Comparison of ENCODE assay signal across 1 cellular context in the genomic region with DNA sequence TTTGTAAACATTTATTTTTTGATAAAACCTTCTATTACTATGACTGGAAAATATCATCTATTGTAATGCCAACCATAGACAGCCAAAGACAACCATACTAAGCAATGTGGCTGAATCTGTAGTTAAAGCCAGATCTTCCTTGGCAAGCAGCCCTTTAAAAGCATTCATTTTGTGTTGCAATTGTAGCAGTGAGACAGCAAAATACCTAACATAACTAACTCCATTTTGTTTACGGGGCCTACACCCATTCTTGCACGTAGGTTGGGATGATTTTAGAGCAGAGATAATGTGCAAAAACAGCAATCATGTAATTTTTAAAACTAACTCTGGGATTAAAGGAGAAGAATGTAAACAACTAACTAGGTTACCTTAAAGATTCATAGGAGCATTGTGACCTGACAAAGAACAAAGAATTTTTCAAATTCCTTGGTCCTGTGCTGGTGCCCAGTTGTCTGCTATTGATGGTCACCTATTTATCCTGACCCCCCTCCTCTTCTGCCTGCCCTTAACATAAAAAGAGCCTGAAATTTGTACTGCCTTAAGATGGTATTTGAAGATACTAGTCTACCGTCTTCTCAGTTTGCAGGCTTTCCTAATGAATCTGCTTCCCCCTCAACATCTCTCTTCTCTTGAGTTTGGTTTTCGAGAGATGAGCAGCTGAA.
TF ChIP-seq lines count a peak whose summit lies in the region.

No MANE protein-coding gene starts in this region.

TF ChIP-seq in GM23338, 12 proteins besides CTCF, POLR2A, EP300 and RAD21 (continued from another document):
- TF ChIP-seq, protein P1, sequence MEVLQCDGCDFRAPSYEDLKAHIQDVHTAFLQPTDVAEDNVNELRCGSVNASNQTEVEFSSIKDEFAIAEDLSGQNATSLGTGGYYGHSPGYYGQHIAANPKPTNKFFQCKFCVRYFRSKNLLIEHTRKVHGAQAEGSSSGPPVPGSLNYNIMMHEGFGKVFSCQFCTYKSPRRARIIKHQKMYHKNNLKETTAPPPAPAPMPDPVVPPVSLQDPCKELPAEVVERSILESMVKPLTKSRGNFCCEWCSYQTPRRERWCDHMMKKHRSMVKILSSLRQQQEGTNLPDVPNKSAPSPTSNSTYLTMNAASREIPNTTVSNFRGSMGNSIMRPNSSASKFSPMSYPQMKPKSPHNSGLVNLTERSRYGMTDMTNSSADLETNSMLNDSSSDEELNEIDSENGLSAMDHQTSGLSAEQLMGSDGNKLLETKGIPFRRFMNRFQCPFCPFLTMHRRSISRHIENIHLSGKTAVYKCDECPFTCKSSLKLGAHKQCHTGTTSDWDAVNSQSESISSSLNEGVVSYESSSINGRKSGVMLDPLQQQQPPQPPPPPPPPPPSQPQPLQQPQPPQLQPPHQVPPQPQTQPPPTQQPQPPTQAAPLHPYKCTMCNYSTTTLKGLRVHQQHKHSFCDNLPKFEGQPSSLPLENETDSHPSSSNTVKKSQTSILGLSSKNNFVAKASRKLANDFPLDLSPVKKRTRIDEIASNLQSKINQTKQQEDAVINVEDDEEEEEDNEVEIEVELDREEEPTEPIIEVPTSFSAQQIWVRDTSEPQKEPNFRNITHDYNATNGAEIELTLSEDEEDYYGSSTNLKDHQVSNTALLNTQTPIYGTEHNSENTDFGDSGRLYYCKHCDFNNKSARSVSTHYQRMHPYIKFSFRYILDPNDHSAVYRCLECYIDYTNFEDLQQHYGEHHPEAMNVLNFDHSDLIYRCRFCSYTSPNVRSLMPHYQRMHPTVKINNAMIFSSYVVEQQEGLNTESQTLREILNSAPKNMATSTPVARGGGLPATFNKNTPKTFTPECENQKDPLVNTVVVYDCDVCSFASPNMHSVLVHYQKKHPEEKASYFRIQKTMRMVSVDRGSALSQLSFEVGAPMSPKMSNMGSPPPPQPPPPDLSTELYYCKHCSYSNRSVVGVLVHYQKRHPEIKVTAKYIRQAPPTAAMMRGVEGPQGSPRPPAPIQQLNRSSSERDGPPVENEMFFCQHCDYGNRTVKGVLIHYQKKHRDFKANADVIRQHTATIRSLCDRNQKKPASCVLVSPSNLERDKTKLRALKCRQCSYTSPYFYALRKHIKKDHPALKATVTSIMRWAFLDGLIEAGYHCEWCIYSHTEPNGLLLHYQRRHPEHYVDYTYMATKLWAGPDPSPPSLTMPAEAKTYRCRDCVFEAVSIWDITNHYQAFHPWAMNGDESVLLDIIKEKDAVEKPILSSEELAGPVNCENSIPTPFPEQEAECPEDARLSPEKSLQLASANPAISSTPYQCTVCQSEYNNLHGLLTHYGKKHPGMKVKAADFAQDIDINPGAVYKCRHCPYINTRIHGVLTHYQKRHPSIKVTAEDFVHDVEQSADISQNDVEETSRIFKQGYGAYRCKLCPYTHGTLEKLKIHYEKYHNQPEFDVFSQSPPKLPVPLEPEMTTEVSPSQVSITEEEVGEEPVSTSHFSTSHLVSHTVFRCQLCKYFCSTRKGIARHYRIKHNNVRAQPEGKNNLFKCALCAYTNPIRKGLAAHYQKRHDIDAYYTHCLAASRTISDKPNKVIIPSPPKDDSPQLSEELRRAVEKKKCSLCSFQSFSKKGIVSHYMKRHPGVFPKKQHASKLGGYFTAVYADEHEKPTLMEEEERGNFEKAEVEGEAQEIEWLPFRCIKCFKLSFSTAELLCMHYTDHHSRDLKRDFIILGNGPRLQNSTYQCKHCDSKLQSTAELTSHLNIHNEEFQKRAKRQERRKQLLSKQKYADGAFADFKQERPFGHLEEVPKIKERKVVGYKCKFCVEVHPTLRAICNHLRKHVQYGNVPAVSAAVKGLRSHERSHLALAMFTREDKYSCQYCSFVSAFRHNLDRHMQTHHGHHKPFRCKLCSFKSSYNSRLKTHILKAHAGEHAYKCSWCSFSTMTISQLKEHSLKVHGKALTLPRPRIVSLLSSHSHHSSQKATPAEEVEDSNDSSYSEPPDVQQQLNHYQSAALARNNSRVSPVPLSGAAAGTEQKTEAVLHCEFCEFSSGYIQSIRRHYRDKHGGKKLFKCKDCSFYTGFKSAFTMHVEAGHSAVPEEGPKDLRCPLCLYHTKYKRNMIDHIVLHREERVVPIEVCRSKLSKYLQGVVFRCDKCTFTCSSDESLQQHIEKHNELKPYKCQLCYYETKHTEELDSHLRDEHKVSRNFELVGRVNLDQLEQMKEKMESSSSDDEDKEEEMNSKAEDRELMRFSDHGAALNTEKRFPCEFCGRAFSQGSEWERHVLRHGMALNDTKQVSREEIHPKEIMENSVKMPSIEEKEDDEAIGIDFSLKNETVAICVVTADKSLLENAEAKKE (CRISPR knock-in tag; IDR thresholded peaks at IDR 0.05), result no peak
- TF ChIP-seq EZH2phosphoT487 (IDR thresholded peaks at IDR 0.05; ENCODE audit: unreplicated experiment), result no peak
- TF ChIP-seq CREB1 (CRISPR knock-in tag; IDR thresholded peaks at IDR 0.05; ENCODE audit: low read depth), result no peak
- TF ChIP-seq POLR2AphosphoS5 (IDR thresholded peaks at IDR 0.05; ENCODE audit: low read depth), result no peak
- no peak for TF ChIP-seq ZNF331 (CRISPR knock-in tag; IDR thresholded peaks at IDR 0.05; ENCODE audit: low read depth)
